In the genomic region with DNA sequence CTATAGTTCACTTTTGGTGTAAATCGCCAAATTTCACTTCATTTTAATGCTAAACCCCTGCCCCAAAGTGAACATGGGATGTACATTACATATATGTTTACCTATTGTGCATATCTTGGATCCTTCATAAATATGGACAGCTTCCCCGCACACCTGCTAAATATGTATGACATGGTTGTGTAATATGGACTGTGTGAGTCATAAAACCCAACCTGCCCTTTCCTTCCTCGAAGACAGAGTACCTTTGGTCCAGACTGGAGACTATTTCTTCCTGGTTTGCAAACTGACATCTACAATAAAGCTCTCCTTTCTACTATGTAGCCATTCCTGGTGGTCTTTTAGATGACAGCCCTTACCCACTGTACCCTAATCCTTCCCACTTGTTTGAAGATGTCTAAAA, we compare ENCODE assay signal across 30 cellular contexts. TPM values are rescaled to one million over a fixed set of nuclear protein-coding genes. Genes with fewer than 3 reads are reported as not detected.
"Had no signal": no experiment of that assay in that cellular context is flagged by ENCODE, and none has a peak within 500 bp of the region (broad histone marks: within the 10 kb centered on the region; RNA-seq: fewer than 3 reads in every experiment).

No MANE protein-coding gene starts in this region.

- H3K9me3 ChIP-seq: colonic mucosa, gastrocnemius medialis, prostate gland, right atrium auricular region, thoracic aorta, upper lobe of right lung, uterus had no signal

- ATAC-seq: gastrocnemius medialis; left lobe of liver; naive thymus-derived CD8-positive, alpha-beta T cell; sciatic nerve; stimulated activated memory B cell treated with anti-CD40 and anti-IgM and Interleukin-4, amounts not matched to agents 10 μg/mL and 1 μg/mL and 100 μg/mL, for 72 hours; stimulated activated naive CD8-positive, alpha-beta T cell treated with anti-CD3 and anti-CD28 coated beads, Interleukin-15, Interleukin-2, amounts not matched to agents 100 U/mL and 50 U/mL, for 24 hours; upper lobe of right lung had no signal

- H3K36me3 ChIP-seq: colonic mucosa, gastrocnemius medialis, prostate gland, right atrium auricular region, thoracic aorta, tibial nerve, upper lobe of right lung, uterus had no signal

- H3K27ac ChIP-seq: colonic mucosa, gastrocnemius medialis, prostate gland, right atrium auricular region, thoracic aorta, tibial nerve, upper lobe of right lung, uterus had no signal

- DNase-seq: colonic mucosa; dermis blood vessel endothelial cell; effector memory CD4-positive, alpha-beta T cell; foreskin fibroblast; gastrocnemius medialis; head of caudate nucleus; mesenchymal stem cell; naive thymus-derived CD8-positive, alpha-beta T cell; nephron progenitor cell; nucleus accumbens; stimulated activated CD4-positive, alpha-beta T cell treated with anti-CD3 and anti-CD28 coated beads, Interleukin-4, amount 100 ng/mL, for 4 hours; stimulated activated naive CD8-positive, alpha-beta T cell treated with anti-CD3 and anti-CD28 coated beads, Interleukin-15, Interleukin-2, amounts not matched to agents 100 U/mL and 50 U/mL, for 24 hours; substantia nigra; upper lobe of right lung; uterus had no signal

- H3K27ac Mint-ChIP-seq: mesothelial cell of epicardium; naive thymus-derived CD8-positive, alpha-beta T cell; nephron progenitor cell; stimulated activated memory B cell treated with anti-CD40 and anti-IgM and Interleukin-4, amounts not matched to agents 10 μg/mL and 1 μg/mL and 100 μg/mL, for 72 hours had no signal

- FAIRE-seq: endothelial cell of umbilical vein, keratinocyte had no signal

- H3K4me3 ChIP-seq: colonic mucosa, gastrocnemius medialis, lung, prostate gland, right atrium auricular region, thoracic aorta, tibial nerve, upper lobe of right lung, uterus had no signal

- H3K4me1 ChIP-seq: colonic mucosa, gastrocnemius medialis, prostate gland, right atrium auricular region, tibial nerve, upper lobe of right lung, uterus had no signal

- H3K27me3 ChIP-seq: colonic mucosa, gastrocnemius medialis, right atrium auricular region, tibial nerve, upper lobe of right lung, uterus had no signal

- H3K36me3 Mint-ChIP-seq: naive thymus-derived CD8-positive, alpha-beta T cell; stimulated activated memory B cell treated with anti-CD40 and anti-IgM and Interleukin-4, amounts not matched to agents 10 μg/mL and 1 μg/mL and 100 μg/mL, for 72 hours had no signal

- H3K4me3 Mint-ChIP-seq: mesothelial cell of epicardium; naive thymus-derived CD8-positive, alpha-beta T cell; nephron progenitor cell; stimulated activated memory B cell treated with anti-CD40 and anti-IgM and Interleukin-4, amounts not matched to agents 10 μg/mL and 1 μg/mL and 100 μg/mL, for 72 hours had no signal

- H3K4me1 Mint-ChIP-seq: mesothelial cell of epicardium; naive thymus-derived CD8-positive, alpha-beta T cell; nephron progenitor cell; stimulated activated memory B cell treated with anti-CD40 and anti-IgM and Interleukin-4, amounts not matched to agents 10 μg/mL and 1 μg/mL and 100 μg/mL, for 72 hours had no signal

RNA-seq across cellular contexts. Expression of a gene that starts 12.4 kb away (rescaled TPM):
- total RNA-seq: dermis blood vessel endothelial cell; endothelial cell of umbilical vein; glomerular endothelial cell; left lobe of liver; naive thymus-derived CD8-positive, alpha-beta T cell had no signal
- polyA plus RNA-seq: keratinocyte; naive thymus-derived CD8-positive, alpha-beta T cell had no signal

RNA-seq across cellular contexts. Expression of a gene that starts 28.1 kb away (rescaled TPM):
- total RNA-seq: chondrocyte; colonic mucosa; dermis blood vessel endothelial cell; endothelial cell of umbilical vein; gastrocnemius medialis; glomerular endothelial cell; left lobe of liver; liver; mesothelial cell of epicardium; naive thymus-derived CD8-positive, alpha-beta T cell; osteocyte; prostate gland; sciatic nerve; thoracic aorta; tibial nerve; upper lobe of right lung had no signal
- polyA plus RNA-seq: endothelial cell of umbilical vein; keratinocyte; liver; lung; naive thymus-derived CD8-positive, alpha-beta T cell had no signal
